1 cellular context compared by ENCODE assay signal in the genomic region with DNA sequence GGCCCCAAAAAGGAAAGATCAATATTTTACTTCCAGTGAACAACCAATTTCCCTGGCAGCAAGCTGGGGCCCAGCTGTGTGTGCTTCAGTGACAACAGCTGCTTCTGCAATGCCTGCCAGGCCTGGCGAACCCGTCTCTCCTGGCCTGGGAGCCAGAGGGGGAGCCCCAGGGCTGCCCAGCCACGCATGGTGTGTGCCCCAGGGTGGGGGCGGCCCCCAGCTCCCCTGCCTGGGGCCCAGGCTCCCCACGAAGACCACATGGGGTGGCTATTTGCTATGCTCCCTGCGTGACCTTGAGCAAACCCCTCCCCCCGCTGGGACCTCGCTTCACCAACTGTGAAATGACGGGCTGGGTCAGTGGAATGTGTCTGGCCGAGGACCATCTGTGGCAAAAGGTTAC.
A peak's percentile ranks its signal among the peaks of the same experiment; 100 is the strongest.
TF ChIP-seq lines count a peak whose summit lies in the region.

No MANE protein-coding gene starts in this region.

TF ChIP-seq in HepG2, 621 proteins besides CTCF, POLR2A, EP300 and RAD21 (continued from another document and continues in another):
- TF ChIP-seq, protein P1, sequence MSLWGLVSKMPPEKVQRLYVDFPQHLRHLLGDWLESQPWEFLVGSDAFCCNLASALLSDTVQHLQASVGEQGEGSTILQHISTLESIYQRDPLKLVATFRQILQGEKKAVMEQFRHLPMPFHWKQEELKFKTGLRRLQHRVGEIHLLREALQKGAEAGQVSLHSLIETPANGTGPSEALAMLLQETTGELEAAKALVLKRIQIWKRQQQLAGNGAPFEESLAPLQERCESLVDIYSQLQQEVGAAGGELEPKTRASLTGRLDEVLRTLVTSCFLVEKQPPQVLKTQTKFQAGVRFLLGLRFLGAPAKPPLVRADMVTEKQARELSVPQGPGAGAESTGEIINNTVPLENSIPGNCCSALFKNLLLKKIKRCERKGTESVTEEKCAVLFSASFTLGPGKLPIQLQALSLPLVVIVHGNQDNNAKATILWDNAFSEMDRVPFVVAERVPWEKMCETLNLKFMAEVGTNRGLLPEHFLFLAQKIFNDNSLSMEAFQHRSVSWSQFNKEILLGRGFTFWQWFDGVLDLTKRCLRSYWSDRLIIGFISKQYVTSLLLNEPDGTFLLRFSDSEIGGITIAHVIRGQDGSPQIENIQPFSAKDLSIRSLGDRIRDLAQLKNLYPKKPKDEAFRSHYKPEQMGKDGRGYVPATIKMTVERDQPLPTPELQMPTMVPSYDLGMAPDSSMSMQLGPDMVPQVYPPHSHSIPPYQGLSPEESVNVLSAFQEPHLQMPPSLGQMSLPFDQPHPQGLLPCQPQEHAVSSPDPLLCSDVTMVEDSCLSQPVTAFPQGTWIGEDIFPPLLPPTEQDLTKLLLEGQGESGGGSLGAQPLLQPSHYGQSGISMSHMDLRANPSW (CRISPR knock-in tag; IDR thresholded peaks at IDR 0.05; ENCODE audit: borderline replicate concordance), result no peak
- TF ChIP-seq YY1 (IDR thresholded peaks at IDR 0.05; ENCODE audit: insufficient read depth, insufficient replicate concordance, low read depth, low read length) (no peak), ZZZ3 (CRISPR knock-in tag; IDR thresholded peaks at IDR 0.05; ENCODE audit: borderline replicate concordance) (no peak), ZNF83 (CRISPR knock-in tag; IDR thresholded peaks at IDR 0.05; ENCODE audit: borderline replicate concordance) (no peak), ZNF382 (CRISPR knock-in tag; IDR thresholded peaks at IDR 0.05; ENCODE audit: borderline replicate concordance) (no peak), ESRRA (CRISPR knock-in tag; IDR thresholded peaks at IDR 0.05; ENCODE audit: low read depth) (peak; percentile 34; the same call in 1 of the 2 replicates), HMGA1 (CRISPR knock-in tag; conservative IDR thresholded peaks at IDR 0.05) (no peak), MEF2D (CRISPR knock-in tag; IDR thresholded peaks at IDR 0.05) (no peak), ZBTB7B (CRISPR knock-in tag; IDR thresholded peaks at IDR 0.05) (no peak), ZNF101 (CRISPR knock-in tag; IDR thresholded peaks at IDR 0.05; ENCODE audit: borderline replicate concordance, low read depth) (no peak), TOE1 (CRISPR knock-in tag; IDR thresholded peaks at IDR 0.05) (no peak), JARID2 (CRISPR knock-in tag; IDR thresholded peaks at IDR 0.05; ENCODE audit: insufficient replicate concordance) (no peak), ZNF737 (CRISPR knock-in tag; IDR thresholded peaks at IDR 0.05; ENCODE audit: borderline replicate concordance) (no peak), NRL (CRISPR knock-in tag; IDR thresholded peaks at IDR 0.05; ENCODE audit: borderline replicate concordance) (no peak; the same call in 1 of the 2 replicates), SKI (IDR thresholded peaks at IDR 0.05; ENCODE audit: partially characterized antibody) (peak; percentile 22), SALL1 (CRISPR knock-in tag; IDR thresholded peaks at IDR 0.05) (0 out of 2 replicates have a peak, but pooled peaks have one; percentile 37), ZFX (CRISPR knock-in tag; IDR thresholded peaks at IDR 0.05; ENCODE audit: low read depth) (peak; percentile 43; the same call in 1 of the 2 replicates), ZNF720 (CRISPR knock-in tag; IDR thresholded peaks at IDR 0.05) (no peak), ZSCAN30 (CRISPR knock-in tag; IDR thresholded peaks at IDR 0.05) (no peak)
- TF ChIP-seq, protein P2, sequence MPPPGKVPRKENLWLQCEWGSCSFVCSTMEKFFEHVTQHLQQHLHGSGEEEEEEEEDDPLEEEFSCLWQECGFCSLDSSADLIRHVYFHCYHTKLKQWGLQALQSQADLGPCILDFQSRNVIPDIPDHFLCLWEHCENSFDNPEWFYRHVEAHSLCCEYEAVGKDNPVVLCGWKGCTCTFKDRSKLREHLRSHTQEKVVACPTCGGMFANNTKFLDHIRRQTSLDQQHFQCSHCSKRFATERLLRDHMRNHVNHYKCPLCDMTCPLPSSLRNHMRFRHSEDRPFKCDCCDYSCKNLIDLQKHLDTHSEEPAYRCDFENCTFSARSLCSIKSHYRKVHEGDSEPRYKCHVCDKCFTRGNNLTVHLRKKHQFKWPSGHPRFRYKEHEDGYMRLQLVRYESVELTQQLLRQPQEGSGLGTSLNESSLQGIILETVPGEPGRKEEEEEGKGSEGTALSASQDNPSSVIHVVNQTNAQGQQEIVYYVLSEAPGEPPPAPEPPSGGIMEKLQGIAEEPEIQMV (CRISPR knock-in tag; IDR thresholded peaks at IDR 0.05; ENCODE audit: low read depth), result no peak
- TF ChIP-seq, protein P3, sequence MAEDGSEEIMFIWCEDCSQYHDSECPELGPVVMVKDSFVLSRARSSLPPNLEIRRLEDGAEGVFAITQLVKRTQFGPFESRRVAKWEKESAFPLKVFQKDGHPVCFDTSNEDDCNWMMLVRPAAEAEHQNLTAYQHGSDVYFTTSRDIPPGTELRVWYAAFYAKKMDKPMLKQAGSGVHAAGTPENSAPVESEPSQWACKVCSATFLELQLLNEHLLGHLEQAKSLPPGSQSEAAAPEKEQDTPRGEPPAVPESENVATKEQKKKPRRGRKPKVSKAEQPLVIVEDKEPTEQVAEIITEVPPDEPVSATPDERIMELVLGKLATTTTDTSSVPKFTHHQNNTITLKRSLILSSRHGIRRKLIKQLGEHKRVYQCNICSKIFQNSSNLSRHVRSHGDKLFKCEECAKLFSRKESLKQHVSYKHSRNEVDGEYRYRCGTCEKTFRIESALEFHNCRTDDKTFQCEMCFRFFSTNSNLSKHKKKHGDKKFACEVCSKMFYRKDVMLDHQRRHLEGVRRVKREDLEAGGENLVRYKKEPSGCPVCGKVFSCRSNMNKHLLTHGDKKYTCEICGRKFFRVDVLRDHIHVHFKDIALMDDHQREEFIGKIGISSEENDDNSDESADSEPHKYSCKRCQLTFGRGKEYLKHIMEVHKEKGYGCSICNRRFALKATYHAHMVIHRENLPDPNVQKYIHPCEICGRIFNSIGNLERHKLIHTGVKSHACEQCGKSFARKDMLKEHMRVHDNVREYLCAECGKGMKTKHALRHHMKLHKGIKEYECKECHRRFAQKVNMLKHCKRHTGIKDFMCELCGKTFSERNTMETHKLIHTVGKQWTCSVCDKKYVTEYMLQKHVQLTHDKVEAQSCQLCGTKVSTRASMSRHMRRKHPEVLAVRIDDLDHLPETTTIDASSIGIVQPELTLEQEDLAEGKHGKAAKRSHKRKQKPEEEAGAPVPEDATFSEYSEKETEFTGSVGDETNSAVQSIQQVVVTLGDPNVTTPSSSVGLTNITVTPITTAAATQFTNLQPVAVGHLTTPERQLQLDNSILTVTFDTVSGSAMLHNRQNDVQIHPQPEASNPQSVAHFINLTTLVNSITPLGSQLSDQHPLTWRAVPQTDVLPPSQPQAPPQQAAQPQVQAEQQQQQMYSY (CRISPR knock-in tag; IDR thresholded peaks at IDR 0.05), result no peak
- TF ChIP-seq, protein P4, sequence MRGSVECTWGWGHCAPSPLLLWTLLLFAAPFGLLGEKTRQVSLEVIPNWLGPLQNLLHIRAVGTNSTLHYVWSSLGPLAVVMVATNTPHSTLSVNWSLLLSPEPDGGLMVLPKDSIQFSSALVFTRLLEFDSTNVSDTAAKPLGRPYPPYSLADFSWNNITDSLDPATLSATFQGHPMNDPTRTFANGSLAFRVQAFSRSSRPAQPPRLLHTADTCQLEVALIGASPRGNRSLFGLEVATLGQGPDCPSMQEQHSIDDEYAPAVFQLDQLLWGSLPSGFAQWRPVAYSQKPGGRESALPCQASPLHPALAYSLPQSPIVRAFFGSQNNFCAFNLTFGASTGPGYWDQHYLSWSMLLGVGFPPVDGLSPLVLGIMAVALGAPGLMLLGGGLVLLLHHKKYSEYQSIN (CRISPR knock-in tag; IDR thresholded peaks at IDR 0.05; ENCODE audit: borderline replicate concordance), result no peak
- TF ChIP-seq, protein P5, sequence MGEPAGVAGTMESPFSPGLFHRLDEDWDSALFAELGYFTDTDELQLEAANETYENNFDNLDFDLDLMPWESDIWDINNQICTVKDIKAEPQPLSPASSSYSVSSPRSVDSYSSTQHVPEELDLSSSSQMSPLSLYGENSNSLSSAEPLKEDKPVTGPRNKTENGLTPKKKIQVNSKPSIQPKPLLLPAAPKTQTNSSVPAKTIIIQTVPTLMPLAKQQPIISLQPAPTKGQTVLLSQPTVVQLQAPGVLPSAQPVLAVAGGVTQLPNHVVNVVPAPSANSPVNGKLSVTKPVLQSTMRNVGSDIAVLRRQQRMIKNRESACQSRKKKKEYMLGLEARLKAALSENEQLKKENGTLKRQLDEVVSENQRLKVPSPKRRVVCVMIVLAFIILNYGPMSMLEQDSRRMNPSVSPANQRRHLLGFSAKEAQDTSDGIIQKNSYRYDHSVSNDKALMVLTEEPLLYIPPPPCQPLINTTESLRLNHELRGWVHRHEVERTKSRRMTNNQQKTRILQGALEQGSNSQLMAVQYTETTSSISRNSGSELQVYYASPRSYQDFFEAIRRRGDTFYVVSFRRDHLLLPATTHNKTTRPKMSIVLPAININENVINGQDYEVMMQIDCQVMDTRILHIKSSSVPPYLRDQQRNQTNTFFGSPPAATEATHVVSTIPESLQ (CRISPR knock-in tag; conservative IDR thresholded peaks at IDR 0.05), result no peak
- TF ChIP-seq, protein P6, sequence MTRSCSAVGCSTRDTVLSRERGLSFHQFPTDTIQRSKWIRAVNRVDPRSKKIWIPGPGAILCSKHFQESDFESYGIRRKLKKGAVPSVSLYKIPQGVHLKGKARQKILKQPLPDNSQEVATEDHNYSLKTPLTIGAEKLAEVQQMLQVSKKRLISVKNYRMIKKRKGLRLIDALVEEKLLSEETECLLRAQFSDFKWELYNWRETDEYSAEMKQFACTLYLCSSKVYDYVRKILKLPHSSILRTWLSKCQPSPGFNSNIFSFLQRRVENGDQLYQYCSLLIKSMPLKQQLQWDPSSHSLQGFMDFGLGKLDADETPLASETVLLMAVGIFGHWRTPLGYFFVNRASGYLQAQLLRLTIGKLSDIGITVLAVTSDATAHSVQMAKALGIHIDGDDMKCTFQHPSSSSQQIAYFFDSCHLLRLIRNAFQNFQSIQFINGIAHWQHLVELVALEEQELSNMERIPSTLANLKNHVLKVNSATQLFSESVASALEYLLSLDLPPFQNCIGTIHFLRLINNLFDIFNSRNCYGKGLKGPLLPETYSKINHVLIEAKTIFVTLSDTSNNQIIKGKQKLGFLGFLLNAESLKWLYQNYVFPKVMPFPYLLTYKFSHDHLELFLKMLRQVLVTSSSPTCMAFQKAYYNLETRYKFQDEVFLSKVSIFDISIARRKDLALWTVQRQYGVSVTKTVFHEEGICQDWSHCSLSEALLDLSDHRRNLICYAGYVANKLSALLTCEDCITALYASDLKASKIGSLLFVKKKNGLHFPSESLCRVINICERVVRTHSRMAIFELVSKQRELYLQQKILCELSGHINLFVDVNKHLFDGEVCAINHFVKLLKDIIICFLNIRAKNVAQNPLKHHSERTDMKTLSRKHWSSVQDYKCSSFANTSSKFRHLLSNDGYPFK (CRISPR knock-in tag; IDR thresholded peaks at IDR 0.05; ENCODE audit: borderline replicate concordance), result no peak
- TF ChIP-seq, protein P7, sequence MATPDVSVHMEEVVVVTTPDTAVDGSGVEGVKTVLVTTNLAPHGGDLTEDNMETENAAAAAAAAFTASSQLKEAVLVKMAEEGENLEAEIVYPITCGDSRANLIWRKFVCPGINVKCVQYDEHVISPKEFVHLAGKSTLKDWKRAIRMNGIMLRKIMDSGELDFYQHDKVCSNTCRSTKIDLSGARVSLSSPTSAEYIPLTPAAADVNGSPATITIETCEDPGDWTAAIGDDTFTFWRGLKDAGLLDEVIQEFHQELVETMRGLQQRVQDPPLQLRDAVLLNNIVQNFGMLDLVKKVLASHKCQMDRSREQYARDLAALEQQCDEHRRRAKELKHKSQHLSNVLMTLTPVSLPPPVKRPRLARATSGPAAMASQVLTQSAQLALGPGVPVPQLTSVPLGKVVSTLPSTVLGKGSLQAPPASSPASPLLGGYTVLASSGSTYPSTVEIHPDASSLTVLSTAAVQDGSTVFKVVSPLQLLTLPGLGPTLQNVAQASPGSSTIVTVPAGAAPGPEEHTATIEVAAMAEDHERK (CRISPR knock-in tag; IDR thresholded peaks at IDR 0.05; ENCODE audit: low read depth), result no peak
- TF ChIP-seq, protein P8, sequence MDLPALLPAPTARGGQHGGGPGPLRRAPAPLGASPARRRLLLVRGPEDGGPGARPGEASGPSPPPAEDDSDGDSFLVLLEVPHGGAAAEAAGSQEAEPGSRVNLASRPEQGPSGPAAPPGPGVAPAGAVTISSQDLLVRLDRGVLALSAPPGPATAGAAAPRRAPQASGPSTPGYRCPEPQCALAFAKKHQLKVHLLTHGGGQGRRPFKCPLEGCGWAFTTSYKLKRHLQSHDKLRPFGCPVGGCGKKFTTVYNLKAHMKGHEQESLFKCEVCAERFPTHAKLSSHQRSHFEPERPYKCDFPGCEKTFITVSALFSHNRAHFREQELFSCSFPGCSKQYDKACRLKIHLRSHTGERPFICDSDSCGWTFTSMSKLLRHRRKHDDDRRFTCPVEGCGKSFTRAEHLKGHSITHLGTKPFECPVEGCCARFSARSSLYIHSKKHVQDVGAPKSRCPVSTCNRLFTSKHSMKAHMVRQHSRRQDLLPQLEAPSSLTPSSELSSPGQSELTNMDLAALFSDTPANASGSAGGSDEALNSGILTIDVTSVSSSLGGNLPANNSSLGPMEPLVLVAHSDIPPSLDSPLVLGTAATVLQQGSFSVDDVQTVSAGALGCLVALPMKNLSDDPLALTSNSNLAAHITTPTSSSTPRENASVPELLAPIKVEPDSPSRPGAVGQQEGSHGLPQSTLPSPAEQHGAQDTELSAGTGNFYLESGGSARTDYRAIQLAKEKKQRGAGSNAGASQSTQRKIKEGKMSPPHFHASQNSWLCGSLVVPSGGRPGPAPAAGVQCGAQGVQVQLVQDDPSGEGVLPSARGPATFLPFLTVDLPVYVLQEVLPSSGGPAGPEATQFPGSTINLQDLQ (CRISPR knock-in tag; IDR thresholded peaks at IDR 0.05), result no peak
- TF ChIP-seq, protein P9, sequence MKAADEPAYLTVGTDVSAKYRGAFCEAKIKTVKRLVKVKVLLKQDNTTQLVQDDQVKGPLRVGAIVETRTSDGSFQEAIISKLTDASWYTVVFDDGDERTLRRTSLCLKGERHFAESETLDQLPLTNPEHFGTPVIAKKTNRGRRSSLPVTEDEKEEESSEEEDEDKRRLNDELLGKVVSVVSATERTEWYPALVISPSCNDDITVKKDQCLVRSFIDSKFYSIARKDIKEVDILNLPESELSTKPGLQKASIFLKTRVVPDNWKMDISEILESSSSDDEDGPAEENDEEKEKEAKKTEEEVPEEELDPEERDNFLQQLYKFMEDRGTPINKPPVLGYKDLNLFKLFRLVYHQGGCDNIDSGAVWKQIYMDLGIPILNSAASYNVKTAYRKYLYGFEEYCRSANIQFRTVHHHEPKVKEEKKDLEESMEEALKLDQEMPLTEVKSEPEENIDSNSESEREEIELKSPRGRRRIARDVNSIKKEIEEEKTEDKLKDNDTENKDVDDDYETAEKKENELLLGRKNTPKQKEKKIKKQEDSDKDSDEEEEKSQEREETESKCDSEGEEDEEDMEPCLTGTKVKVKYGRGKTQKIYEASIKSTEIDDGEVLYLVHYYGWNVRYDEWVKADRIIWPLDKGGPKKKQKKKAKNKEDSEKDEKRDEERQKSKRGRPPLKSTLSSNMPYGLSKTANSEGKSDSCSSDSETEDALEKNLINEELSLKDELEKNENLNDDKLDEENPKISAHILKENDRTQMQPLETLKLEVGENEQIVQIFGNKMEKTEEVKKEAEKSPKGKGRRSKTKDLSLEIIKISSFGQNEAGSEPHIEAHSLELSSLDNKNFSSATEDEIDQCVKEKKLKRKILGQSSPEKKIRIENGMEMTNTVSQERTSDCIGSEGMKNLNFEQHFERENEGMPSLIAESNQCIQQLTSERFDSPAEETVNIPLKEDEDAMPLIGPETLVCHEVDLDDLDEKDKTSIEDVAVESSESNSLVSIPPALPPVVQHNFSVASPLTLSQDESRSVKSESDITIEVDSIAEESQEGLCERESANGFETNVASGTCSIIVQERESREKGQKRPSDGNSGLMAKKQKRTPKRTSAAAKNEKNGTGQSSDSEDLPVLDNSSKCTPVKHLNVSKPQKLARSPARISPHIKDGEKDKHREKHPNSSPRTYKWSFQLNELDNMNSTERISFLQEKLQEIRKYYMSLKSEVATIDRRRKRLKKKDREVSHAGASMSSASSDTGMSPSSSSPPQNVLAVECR (CRISPR knock-in tag; IDR thresholded peaks at IDR 0.05; ENCODE audit: borderline replicate concordance), result no peak
